ENCODE assay signal across 1 cellular context in genomic region chr1:146051853-146052676, GRCh38.
TF ChIP-seq lines count a peak whose summit lies in the region.

No MANE protein-coding gene starts in this region.

TF ChIP-seq in liver, 16 proteins besides CTCF, POLR2A, EP300 and RAD21 (continued from another document):
- TF ChIP-seq EGR1 (IDR thresholded peaks at IDR 0.05; ENCODE audit: low read depth in 2 of 2) (peak; percentile 51 to 58), HNF4G (IDR thresholded peaks at IDR 0.05) (peak; percentile 29), HNF4A (conservative IDR thresholded peaks at IDR 0.05) (peak; percentile 33 to 41)
